Comparison of ENCODE assay signal across 1 cellular context in genomic region chr20:33811763-33812672, GRCh38.
TF ChIP-seq lines count a peak whose summit lies in the region.

No MANE protein-coding gene starts in this region.

TF ChIP-seq in K562, 482 proteins besides CTCF, POLR2A, EP300 and RAD21 (continued from another document and continues in another):
- no peak for TF ChIP-seq HMBOX1 (IDR thresholded peaks at IDR 0.05)
- TF ChIP-seq MEF2A (IDR thresholded peaks at IDR 0.05; ENCODE audit: control insufficient read depth, low read depth, low read length) = peak; percentile 52; the same call in 1 of the 2 replicates
- TF ChIP-seq RBM25 (IDR thresholded peaks at IDR 0.05; ENCODE audit: low read depth, low read length, severe bottlenecking) = no peak
- peak; percentile 39 to 41; a peak in 1 of 4 replicates for TF ChIP-seq MLLT1 (IDR thresholded peaks at IDR 0.05)
- no peak for TF ChIP-seq DEAF1 (CRISPR knock-in tag; IDR thresholded peaks at IDR 0.05)
- no peak for TF ChIP-seq RNF219 (CRISPR knock-in tag; IDR thresholded peaks at IDR 0.05)
- TF ChIP-seq BRD4 (IDR thresholded peaks at IDR 0.05) = no peak
- TF ChIP-seq NFYB (IDR thresholded peaks at IDR 0.05; ENCODE audit: extremely low read depth, insufficient read length) = no peak
- TF ChIP-seq FOXK2 (conservative IDR thresholded peaks at IDR 0.05 in 1 of 2, IDR thresholded peaks at IDR 0.05 in 1 of 2; ENCODE audit: low read depth in 2 of 2) = peak in 1 of 2 experiments; percentile 18; a peak in 1 of 4 replicates
- no peak for TF ChIP-seq ZNF717 (CRISPR knock-in tag; IDR thresholded peaks at IDR 0.05)
- no peak for TF ChIP-seq POLR2AphosphoS5 (IDR thresholded peaks at IDR 0.05; ENCODE audit: control insufficient read depth, insufficient read depth, low read depth, low read length)
- TF ChIP-seq NRF1 (conservative IDR thresholded peaks at IDR 0.05 in 1 of 2, IDR thresholded peaks at IDR 0.05 in 1 of 2) = 0 out of 4 replicates have a peak, but pooled peaks of 1 of the 2 experiments have one; percentile 18
- TF ChIP-seq MBD1 (CRISPR knock-in tag; IDR thresholded peaks at IDR 0.05) = no peak
- TF ChIP-seq KLF13 (tag; IDR thresholded peaks at IDR 0.05; ENCODE audit: borderline replicate concordance, low read depth) = no peak
- no peak for TF ChIP-seq TEAD2 (tag; IDR thresholded peaks at IDR 0.05)
- TF ChIP-seq MAFG (tag; conservative IDR thresholded peaks at IDR 0.05) = no peak
- TF ChIP-seq ZKSCAN1 (IDR thresholded peaks at IDR 0.05; ENCODE audit: low read depth, low read length) = no peak
- no peak for TF ChIP-seq BRD9 (IDR thresholded peaks at IDR 0.05; ENCODE audit: low read depth, partially characterized antibody)
- TF ChIP-seq ZNF347 (CRISPR knock-in tag; IDR thresholded peaks at IDR 0.05; ENCODE audit: low read depth) = no peak
- no peak for TF ChIP-seq PRDM10 (IDR thresholded peaks at IDR 0.05; ENCODE audit: partially characterized antibody)
- no peak for TF ChIP-seq COPS2 (conservative IDR thresholded peaks at IDR 0.05)
- TF ChIP-seq MIER1 (IDR thresholded peaks at IDR 0.05; ENCODE audit: low read depth) = peak; percentile 42; the same call in 1 of the 2 replicates
- TF ChIP-seq NCOA1 (IDR thresholded peaks at IDR 0.05; ENCODE audit: low read depth) = no peak
- no peak for TF ChIP-seq KDM2B (CRISPR knock-in tag; IDR thresholded peaks at IDR 0.05)
- no peak for TF ChIP-seq MTA2 (IDR thresholded peaks at IDR 0.05; ENCODE audit: low read depth)
- TF ChIP-seq BRF1 (IDR thresholded peaks at IDR 0.05; ENCODE audit: borderline replicate concordance, extremely low read depth, insufficient read length) = no peak
- TF ChIP-seq SRSF7 (optimal IDR thresholded peaks at IDR 0.05; ENCODE audit: low read depth, low read length) = no peak
- TF ChIP-seq ZBTB5 (IDR thresholded peaks at IDR 0.05) = no peak
- TF ChIP-seq NCOA6 (IDR thresholded peaks at IDR 0.05) = no peak
- TF ChIP-seq ZBTB7A (IDR thresholded peaks at IDR 0.05; ENCODE audit: borderline replicate concordance, control insufficient read depth, low read depth, low read length) = 0 out of 2 replicates have a peak, but pooled peaks have one; percentile 8
- TF ChIP-seq ZSCAN32 (CRISPR knock-in tag; IDR thresholded peaks at IDR 0.05) = no peak
- TF ChIP-seq CHAMP1 (IDR thresholded peaks at IDR 0.05) = no peak
- no peak for TF ChIP-seq ZNF830 (CRISPR knock-in tag; IDR thresholded peaks at IDR 0.05)
- TF ChIP-seq ZNF311 (CRISPR knock-in tag; IDR thresholded peaks at IDR 0.05) = no peak
- TF ChIP-seq MCM3 (IDR thresholded peaks at IDR 0.05) = no peak
- no peak for TF ChIP-seq HNRNPH1 (optimal IDR thresholded peaks at IDR 0.05; ENCODE audit: low read depth, low read length)
- no peak for TF ChIP-seq STAT6 (CRISPR knock-in tag; IDR thresholded peaks at IDR 0.05)
- no peak for TF ChIP-seq ZNF780A (CRISPR knock-in tag; IDR thresholded peaks at IDR 0.05)
- TF ChIP-seq GABPB1 (CRISPR knock-in tag; IDR thresholded peaks at IDR 0.05) = peak; percentile 36; the same call in 1 of the 2 replicates
- TF ChIP-seq PRMT5 (CRISPR knock-in tag; IDR thresholded peaks at IDR 0.05) = no peak
- TF ChIP-seq ZNF280B (CRISPR knock-in tag; IDR thresholded peaks at IDR 0.05) = no peak
- TF ChIP-seq ZNF384 (IDR thresholded peaks at IDR 0.05; ENCODE audit: low read depth, low read length) = no peak
